ENCODE assay signal across 9 cellular contexts in genomic region chr1:59422921-59423575, GRCh38.
A peak's percentile ranks its signal among the peaks of the same experiment; 100 is the strongest.
DNase-seq lines count a peak whose midpoint lies in the region; ATAC-seq and TF ChIP-seq lines count a peak whose summit lies in the region.
"Had no signal": no experiment of that assay in that cellular context is flagged by ENCODE, and none has a peak within 500 bp of the region (broad histone marks: within the 10 kb centered on the region; RNA-seq: fewer than 3 reads in every experiment).

No MANE protein-coding gene starts in this region.

- H3K4me1 ChIP-seq in right lobe of liver (peaks cover 0 to 45% (median 20%) of the 10 kb centered on the region in 4 donors), suprapubic skin (peaks cover 28% of the 10 kb centered on the region), neural progenitor cell (no peaks in the 10 kb centered on the region)
- no peaks in the 10 kb centered on the region for H3K4me1 ChIP-seq in effector memory CD4-positive, alpha-beta T cell (ENCODE audit: control insufficient read depth, insufficient read depth, low read length, poor library complexity, severe bottlenecking)

- H2AFZ ChIP-seq in neural progenitor cell (replicated peaks): no peak overlapping the region

- H3K36me3 Mint-ChIP-seq in neural progenitor cell: no peaks in the 10 kb centered on the region

- TF ChIP-seq POLR2A in right lobe of liver (IDR thresholded peaks at IDR 0.05) (no peak), suprapubic skin (IDR thresholded peaks at IDR 0.05) (no peak)

- no peak overlapping the region for H3K4me2 ChIP-seq in neural progenitor cell

- TF ChIP-seq EP300 in suprapubic skin (IDR thresholded peaks at IDR 0.05): no peak

- intact Hi-C loops in right lobe of liver (cut with DNase I): no loop called here

- peak; percentile 91 to 95 (median 93) for ATAC-seq in right lobe of liver

- H3K27me3 Mint-ChIP-seq in neural progenitor cell (ENCODE audit: insufficient read depth, low read depth): peaks cover 3% of the 10 kb centered on the region

- H3K27ac ChIP-seq in right lobe of liver: peak overlapping the region; percentile 18 to 77 (median 59)
- peak overlapping the region; percentile 39 for H3K27ac ChIP-seq in suprapubic skin
- no peak overlapping the region for H3K27ac ChIP-seq in WERI-Rb-1
- no peak overlapping the region for H3K27ac ChIP-seq in effector memory CD4-positive, alpha-beta T cell (ENCODE audit: insufficient read depth, low read length, poor library complexity, severe bottlenecking)
- no peak overlapping the region for H3K27ac ChIP-seq in neural progenitor cell

- TF ChIP-seq CTCF in right lobe of liver (IDR thresholded peaks at IDR 0.05) (no peak), suprapubic skin (IDR thresholded peaks at IDR 0.05) (no peak), WERI-Rb-1 (IDR thresholded peaks at IDR 0.05; ENCODE audit: low read depth, low read length) (no peak), neural progenitor cell (IDR thresholded peaks at IDR 0.05) (no peak)

- H3K4me3 Mint-ChIP-seq in neural progenitor cell: no peak overlapping the region

- no peaks in the 10 kb centered on the region for H3K9me3 ChIP-seq in right lobe of liver
- no peaks in the 10 kb centered on the region for H3K9me3 ChIP-seq in suprapubic skin
- H3K9me3 ChIP-seq in WERI-Rb-1 (ENCODE audit: severe bottlenecking): no peaks in the 10 kb centered on the region
- no peaks in the 10 kb centered on the region for H3K9me3 ChIP-seq in effector memory CD4-positive, alpha-beta T cell (ENCODE audit: control insufficient read depth, low read length)
- H3K9me3 ChIP-seq in neural progenitor cell (ENCODE audit: low read depth): no peaks in the 10 kb centered on the region

- H3K4me3 ChIP-seq in right lobe of liver (no peak overlapping the region), suprapubic skin (no peak overlapping the region), WERI-Rb-1 (ENCODE audit: low read depth, low read length) (no peak overlapping the region), neural progenitor cell (no peak overlapping the region)
- no peak overlapping the region for H3K4me3 ChIP-seq in effector memory CD4-positive, alpha-beta T cell (ENCODE audit: insufficient read depth, low read depth, low read length, poor library complexity, severe bottlenecking)

- no peaks in the 10 kb centered on the region for H3K79me2 ChIP-seq in neural progenitor cell (ENCODE audit: low read depth)

- WGBS in right lobe of liver (ENCODE audit: insufficient coverage, low coverage, low lambda C conversion rate, missing lambda C conversion rate): 12% methylated on average over 6 of the region's 6 CpGs
- WGBS in suprapubic skin: 26% methylated on average over 6 of the region's 6 CpGs

- no peaks in the 10 kb centered on the region for H4K20me1 ChIP-seq in neural progenitor cell (ENCODE audit: low read depth)

- peak; percentile 59 for DNase-seq in NCI-H2029 (lab: John Stamatoyannopoulos, UW)
- DNase-seq in dermis microvascular lymphatic vessel endothelial cell (ENCODE audit: low read depth in 2 of 2): peak; percentile 96 to 98
- peak; percentile 86 to 98 (median 92) for DNase-seq in right lobe of liver
- DNase-seq in suprapubic skin (ENCODE audit: low spot score in 2 of 2): peak; percentile 93 to 94
- no peak for DNase-seq in WERI-Rb-1
- DNase-seq in effector memory CD4-positive, alpha-beta T cell: no peak
- DNase-seq in neural progenitor cell (ENCODE audit: low spot score): no peak
- DNase-seq in epidermal melanocyte (ENCODE audit: insufficient read length, low spot score): no peak
- DNase-seq: activated naive CD4-positive, alpha-beta T cell treated with Interleukin-2 at 50 U/mL for 16 hours had no signal

- no peaks in the 10 kb centered on the region for H3F3A ChIP-seq in neural progenitor cell (ENCODE audit: low read depth)

- H3K27ac Mint-ChIP-seq in neural progenitor cell: no peak overlapping the region

- H3K36me3 ChIP-seq in right lobe of liver (no peaks in the 10 kb centered on the region), suprapubic skin (no peaks in the 10 kb centered on the region), WERI-Rb-1 (no peaks in the 10 kb centered on the region), neural progenitor cell (no peaks in the 10 kb centered on the region)
- no peaks in the 10 kb centered on the region for H3K36me3 ChIP-seq in effector memory CD4-positive, alpha-beta T cell (ENCODE audit: control insufficient read depth, insufficient read depth, low read length)

- peaks cover 13% of the 10 kb centered on the region for H3K4me1 Mint-ChIP-seq in neural progenitor cell

- H3K27me3 ChIP-seq in right lobe of liver (no peaks in the 10 kb centered on the region), suprapubic skin (no peaks in the 10 kb centered on the region), WERI-Rb-1 (ENCODE audit: insufficient read depth, low read depth, severe bottlenecking) (no peaks in the 10 kb centered on the region), neural progenitor cell (no peaks in the 10 kb centered on the region)
- no peaks in the 10 kb centered on the region for H3K27me3 ChIP-seq in effector memory CD4-positive, alpha-beta T cell (replicated peaks; ENCODE audit: control insufficient read depth, insufficient read depth, low read length, poor library complexity, severe bottlenecking)

- H3K9me3 Mint-ChIP-seq in neural progenitor cell: no peaks in the 10 kb centered on the region

- no peak overlapping the region for H3K9ac ChIP-seq in neural progenitor cell

Comparison
In these comparisons a context has a peak if more than half of its experiments do, and no peak if none do; other contexts are left out.
1. DNase-seq: peak in NCI-H2029 (single experiment), dermis microvascular lymphatic vessel endothelial cell (2 of 2), right lobe of liver (3 of 3) and suprapubic skin (2 of 2); none in WERI-Rb-1 (single experiment), effector memory CD4-positive, alpha-beta T cell (0 of 3), neural progenitor cell (single experiment) and epidermal melanocyte (single experiment).
2. H3K27ac ChIP-seq: peak in right lobe of liver (3 of 3) and suprapubic skin (single experiment); none in WERI-Rb-1 (single experiment), effector memory CD4-positive, alpha-beta T cell (single experiment) and neural progenitor cell (single experiment).